ENCODE assay signal across 9 cellular contexts in the genomic region with DNA sequence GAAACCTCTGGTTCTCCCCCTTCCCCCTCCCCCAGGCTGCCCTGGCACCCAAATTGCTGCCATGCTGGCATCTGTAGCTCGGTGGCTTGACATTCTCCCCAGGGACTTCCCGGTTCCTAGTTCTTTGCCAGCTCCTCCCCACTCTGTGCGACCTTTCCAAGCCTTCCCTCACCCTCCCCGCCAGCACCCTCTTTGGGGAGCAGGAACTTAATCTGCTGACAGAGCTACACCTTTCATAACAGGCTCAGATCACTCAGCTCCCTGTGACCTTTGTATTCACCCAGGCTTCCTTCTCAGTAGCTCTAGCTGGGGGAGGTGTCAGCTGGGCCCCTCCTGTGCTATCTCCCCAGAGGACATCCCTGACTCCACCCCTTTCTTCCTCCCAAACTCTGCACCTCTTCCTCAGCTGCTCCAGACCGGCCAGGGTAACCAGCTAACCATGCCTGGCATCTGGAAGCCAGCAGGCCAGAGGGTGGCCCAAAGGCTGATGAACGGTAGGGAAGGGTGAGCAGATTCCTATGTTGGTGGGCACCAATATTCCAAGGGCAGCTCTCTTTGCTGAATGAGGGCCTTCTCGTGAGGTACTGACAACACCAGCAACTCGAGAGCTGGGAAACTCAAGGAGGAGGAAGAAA. TPM values are rescaled to one million over a fixed set of nuclear protein-coding genes. Genes with fewer than 3 reads are reported as not detected.
A peak's percentile ranks its signal among the peaks of the same experiment; 100 is the strongest.
DNase-seq lines count a peak whose midpoint lies in the region; ATAC-seq, FAIRE-seq and TF ChIP-seq lines count a peak whose summit lies in the region.
"Had no signal": no experiment of that assay in that cellular context is flagged by ENCODE, and none has a peak within 500 bp of the region (broad histone marks: within the 10 kb centered on the region; RNA-seq: fewer than 3 reads in every experiment).

No MANE protein-coding gene starts in this region.

- peak overlapping the region; percentile 14 for H2AFZ ChIP-seq in hepatocyte

- no peaks in the 10 kb centered on the region for H3K9me2 ChIP-seq in hepatocyte (replicated peaks; ENCODE audit: insufficient read depth)

- H3K4me3 ChIP-seq in hepatocyte (no peak overlapping the region), thoracic aorta (peak overlapping the region; percentile 53)

- H3K9me3 ChIP-seq in hepatocyte (ENCODE audit: low read depth) (no peaks in the 10 kb centered on the region), thoracic aorta (no peaks in the 10 kb centered on the region)

- H3K79me2 ChIP-seq in hepatocyte, result peaks cover 26% of the 10 kb centered on the region

- H3K36me3 ChIP-seq in hepatocyte (replicated peaks; ENCODE audit: insufficient read depth, low read depth) (no peaks in the 10 kb centered on the region), thoracic aorta (no peaks in the 10 kb centered on the region)

- 49% methylated on average over 8 of the region's 8 CpGs for WGBS in hepatocyte (ENCODE audit: low lambda C conversion rate, missing lambda C conversion rate)

- H3K27ac ChIP-seq in hepatocyte, result peak overlapping the region; percentile 94
- peak overlapping the region; percentile 96 to 99 for H3K27ac ChIP-seq in thoracic aorta

- no peaks in the 10 kb centered on the region for H3K27me3 ChIP-seq in hepatocyte
- H3K27me3 ChIP-seq in thoracic aorta (replicated peaks; ENCODE audit: insufficient read depth), result no peaks in the 10 kb centered on the region

- H4K20me1 ChIP-seq in hepatocyte (ENCODE audit: insufficient read depth, poor library complexity, severe bottlenecking), result peaks cover 5% of the 10 kb centered on the region

- FAIRE-seq in GM19239 (lab: Jason Lieb, UNC), result peak; percentile 84
- FAIRE-seq: endometrium had no signal

- H3K4me1 ChIP-seq in hepatocyte (ENCODE audit: insufficient read depth) (peaks cover 24% of the 10 kb centered on the region), thoracic aorta (ENCODE audit: control insufficient read depth in 1 of 2, low read depth in 2 of 2) (peaks cover 37 to 42% of the 10 kb centered on the region in 2 donors)

- peak overlapping the region; percentile 64 for H3K4me2 ChIP-seq in hepatocyte

- DNase-seq in A172 (ENCODE audit: low spot score) (peak; percentile 44), GM19239 (ENCODE audit: insufficient read length, low spot score) (peak; percentile 66), UCSD-AML1 (lab: John Stamatoyannopoulos, UW; ENCODE audit: unreplicated experiment) (peak; percentile 36), hepatocyte (ENCODE audit: low spot score) (peak; percentile 76), thoracic aorta (ENCODE audit: low spot score) (no peak), omental fat pad (ENCODE audit: low spot score) (no peak)
- DNase-seq in activated CD4-positive, alpha-beta T cell treated with anti-CD3 and anti-CD28 coated beads, Interleukin-2, amount 50 U/mL, for 1 hour, result no peak

- TF ChIP-seq CTCF in hepatocyte (IDR thresholded peaks at IDR 0.05; ENCODE audit: poor library complexity), result no peak
- TF ChIP-seq CTCF in thoracic aorta (IDR thresholded peaks at IDR 0.05), result no peak
- no peak for TF ChIP-seq CTCF in omental fat pad (IDR thresholded peaks at IDR 0.05)

- ATAC-seq in thoracic aorta (ENCODE audit: insufficient number of reproducible peaks, low FRiP score, low read depth) (no peak), omental fat pad (ENCODE audit: low FRiP score) (no peak), HG03442 (IDR thresholded peaks at IDR 0.05; ENCODE audit: unreplicated experiment) (no peak)

RNA-seq across cellular contexts. Expression of gene COX14, which starts 1.8 kb away (rescaled TPM):
- total RNA-seq in A172 (2014; rRNA removed; shearing (Covaris generic)), result 49.7 and 76.4 TPM in 2 replicates
- total RNA-seq in hepatocyte (61.5 and 73.5 TPM in 2 replicates), thoracic aorta (10 to 100 TPM; 50.8 to 57.2 TPM), omental fat pad (100 to 1,000 TPM in 1 of 4 donors, 10 to 100 TPM in 3; 67.3 to 125 (median 88.1) TPM)
- polyA plus RNA-seq in hepatocyte, result 150 and 186 TPM in 2 replicates

RNA-seq across cellular contexts. Expression of gene GPD1, which starts 6.4 kb away (rescaled TPM):
- total RNA-seq in A172 (2014; rRNA removed; shearing (Covaris generic)), result 0.29 and 3.8 TPM in 2 replicates
- total RNA-seq in hepatocyte (46.8 and 64.1 TPM in 2 replicates), thoracic aorta (1 to 10 TPM; 4.2 to 5.0 TPM), omental fat pad (1,000 to 10,000 TPM in 3 of 4 donors, 100 to 1,000 TPM in 1; 689 to 2,989 (median 2,080) TPM)
- 20.4 and 30.6 TPM in 2 replicates for polyA plus RNA-seq in hepatocyte

RNA-seq across cellular contexts. Expression of gene SMARCD1, which starts 25.1 kb away (rescaled TPM):
- total RNA-seq in A172 (2014; rRNA removed; shearing (Covaris generic)), result 57.4 and 93.9 TPM in 2 replicates
- total RNA-seq in hepatocyte (33.4 and 44.0 TPM in 2 replicates), thoracic aorta (10 to 100 TPM; 53.6 to 60.0 TPM), omental fat pad (10 to 100 TPM; 47.7 to 80.8 (median 57.3) TPM)
- 26.1 and 27.9 TPM in 2 replicates for polyA plus RNA-seq in hepatocyte

RNA-seq across cellular contexts. Expression of gene ASIC1, which starts 52.8 kb away (rescaled TPM):
- 1.6 and 3.3 TPM in 2 replicates for total RNA-seq in A172 (2014; rRNA removed; shearing (Covaris generic))
- total RNA-seq in hepatocyte (2.4 and 3.1 TPM in 2 replicates), thoracic aorta (not detected), omental fat pad (1 to 10 TPM in 3 of 4 donors, under 1 TPM in 1; 0.69 to 3.8 (median 1.4) TPM)
- polyA plus RNA-seq in hepatocyte, result 4.6 and 6.7 TPM in 2 replicates

RNA-seq across cellular contexts. Expression of gene CERS5, which starts 56.9 kb away (rescaled TPM):
- 18.9 and 19.2 TPM in 2 replicates for total RNA-seq in A172 (2014; rRNA removed; shearing (Covaris generic))
- total RNA-seq in hepatocyte (38.8 and 43.3 TPM in 2 replicates), thoracic aorta (10 to 100 TPM; 34.6 to 73.5 TPM), omental fat pad (10 to 100 TPM; 20.0 to 27.6 (median 24.6) TPM)
- polyA plus RNA-seq in hepatocyte, result 53.3 and 69.0 TPM in 2 replicates

Comparison
In these comparisons a context has a peak if more than half of its experiments do, and no peak if none do; other contexts are left out.
1. DNase-seq: peak in A172 (single experiment), GM19239 (single experiment), UCSD-AML1 (single experiment) and hepatocyte (single experiment); none in thoracic aorta (single experiment), omental fat pad (single experiment) and activated CD4-positive, alpha-beta T cell treated with anti-CD3 and anti-CD28 coated beads, Interleukin-2, amount 50 U/mL, for 1 hour (single experiment).